Comparison of ENCODE assay signal across 25 cellular contexts in the genomic region with DNA sequence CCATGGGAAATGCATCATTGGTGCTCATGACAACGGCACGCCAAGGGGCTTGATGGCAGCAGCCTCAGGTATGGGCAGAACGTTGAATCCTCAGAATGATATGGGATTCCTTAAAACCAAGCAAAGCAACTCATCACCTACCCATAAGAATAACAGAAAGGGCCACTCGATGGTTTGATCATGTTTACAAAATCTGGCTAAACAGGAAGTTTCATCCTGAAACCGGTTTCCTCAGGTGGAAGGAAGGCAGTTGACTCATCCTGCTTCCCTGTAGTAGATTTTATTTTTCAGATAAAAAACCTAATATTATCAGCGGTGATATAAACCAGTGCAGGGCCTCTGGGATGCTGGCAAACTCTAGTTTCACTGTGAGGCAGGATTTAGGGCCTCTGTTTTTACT.
"Had no signal": no experiment of that assay in that cellular context is flagged by ENCODE, and none has a peak within 500 bp of the region (broad histone marks: within the 10 kb centered on the region; RNA-seq: fewer than 3 reads in every experiment).

No MANE protein-coding gene starts in this region.

- H3K27me3 ChIP-seq: adrenal gland, body of pancreas, breast epithelium, Peyer's patch had no signal

- ATAC-seq: activated CD4-positive, CD25-positive, alpha-beta regulatory T cell treated with anti-CD3 and anti-CD28 coated beads, Interleukin-2, amount 50 U/mL, for 24 hours; activated CD8-positive, alpha-beta T cell treated with anti-CD3 and anti-CD28 coated beads, Interleukin-2, amount 10 ng/mL, durations not matched to agents 7 days and 5 days; body of pancreas; Right ventricle myocardium inferior; SK-N-SH treated with all-trans-retinoic acid at 6 μM for 48 hours; T-cell; T-helper 17 cell; WTC11 had no signal

- H3K27ac ChIP-seq: adrenal gland, body of pancreas, breast epithelium, Peyer's patch had no signal

- FAIRE-seq: astrocyte had no signal

- H3K9me3 ChIP-seq: adrenal gland, body of pancreas, breast epithelium, Peyer's patch had no signal

- H3K4me1 ChIP-seq: adrenal gland, breast epithelium, Peyer's patch had no signal

- H3K36me3 ChIP-seq: adrenal gland, breast epithelium, Peyer's patch had no signal

- H3K4me3 ChIP-seq: adrenal gland, body of pancreas, breast epithelium, Peyer's patch had no signal

- DNase-seq: activated CD4-positive, alpha-beta T cell treated with anti-CD3 and anti-CD28 coated beads, Interleukin-2, amount 10 ng/mL, durations not matched to agents 7 days and 5 days; activated CD4-positive, alpha-beta T cell treated with anti-CD3 and anti-CD28 coated beads, Interleukin-2, amount 50 U/mL, for 48 hours; activated CD8-positive, alpha-beta T cell treated with anti-CD3 and anti-CD28 coated beads, Interleukin-2, amount 10 ng/mL, durations not matched to agents 7 days and 5 days; activated gamma-delta T cell treated with Interleukin-2 at 50 U/mL for 16 hours; activated T-cell treated with anti-CD3 and anti-CD28 coated beads, Interleukin-2, amount 50 U/mL, for 24 hours; adrenal gland; body of pancreas; NCI-H1048; NCI-H1105 treated with DMSO at 0.1 percent for 48 hours; NCI-H1436; NCI-H1694; NCI-H1930; NCI-H2081 treated with DMSO at 0.1 percent for 48 hours; NCI-H524 treated with DMSO at 0.1 percent for 48 hours; Peyer's patch; RPMI8226; SIG-M5; T-cell; T-helper 17 cell had no signal
